In genomic region chr9:86827893-86828292, GRCh38 we compare ENCODE assay signal across 20 cellular contexts.
"Had no signal": no experiment of that assay in that cellular context is flagged by ENCODE, and none has a peak within 500 bp of the region (broad histone marks: within the 10 kb centered on the region; RNA-seq: fewer than 3 reads in every experiment).

No MANE protein-coding gene starts in this region.

- H3K36me3 ChIP-seq: ascending aorta, esophagus squamous epithelium, heart left ventricle, spleen, upper lobe of left lung had no signal

- ATAC-seq: activated CD4-positive, CD25-positive, alpha-beta regulatory T cell treated with anti-CD3 and anti-CD28 coated beads, Interleukin-2, amount 50 U/mL, for 24 hours; activated CD8-positive, alpha-beta memory T cell treated with anti-CD3 and anti-CD28 coated beads, Interleukin-2, amount 10 ng/mL, durations not matched to agents 7 days and 5 days; heart left ventricle; natural killer cell; SK-N-SH treated with all-trans-retinoic acid at 6 μM for 48 hours had no signal

- H3K4me1 ChIP-seq: ascending aorta, esophagus squamous epithelium, heart left ventricle, spleen, upper lobe of left lung had no signal

- H3K9me3 ChIP-seq: esophagus squamous epithelium, heart left ventricle, spleen had no signal

- H3K27me3 ChIP-seq: ascending aorta, esophagus squamous epithelium, heart left ventricle, spleen, upper lobe of left lung had no signal

- H3K27ac ChIP-seq: ascending aorta, esophagus squamous epithelium, heart left ventricle, spleen, upper lobe of left lung, VCaP had no signal

- H3K4me3 ChIP-seq: ascending aorta, coronary artery, esophagus squamous epithelium, heart left ventricle, lung, spleen, upper lobe of left lung had no signal

- DNase-seq: activated CD4-positive, alpha-beta memory T cell treated with anti-CD3 and anti-CD28 coated beads, Interleukin-2, amount 10 ng/mL, durations not matched to agents 7 days and 5 days; activated CD4-positive, alpha-beta T cell treated with anti-CD3 and anti-CD28 coated beads, Interleukin-2, amount 10 ng/mL, durations not matched to agents 24 days and 14 days; activated CD8-positive, alpha-beta memory T cell treated with anti-CD3 and anti-CD28 coated beads, Interleukin-2, amount 10 ng/mL, durations not matched to agents 7 days and 5 days; activated gamma-delta T cell treated with Interleukin-2 at 50 U/mL for 16 hours; activated T-cell treated with anti-CD3 and anti-CD28 coated beads for 4 hours; esophagus squamous epithelium; heart left ventricle; kidney; natural killer cell; retina; spleen; stimulated activated CD4-positive, alpha-beta T cell treated with anti-CD3 and anti-CD28 coated beads, Interleukin-4, amount 100 ng/mL, for 1 hour; stimulated activated naive CD4-positive, alpha-beta T cell treated with Interleukin-2 at 50 U/mL for 16 hours; upper lobe of left lung had no signal
